Comparison of ENCODE assay signal across 14 cellular contexts in genomic region chr3:134426660-134427181, GRCh38. TPM values are rescaled to one million over a fixed set of nuclear protein-coding genes. Genes with fewer than 3 reads are reported as not detected.
A peak's percentile ranks its signal among the peaks of the same experiment; 100 is the strongest.
DNase-seq lines count a peak whose midpoint lies in the region; ATAC-seq and TF ChIP-seq lines count a peak whose summit lies in the region.
"Had no signal": no experiment of that assay in that cellular context is flagged by ENCODE, and none has a peak within 500 bp of the region (broad histone marks: within the 10 kb centered on the region; RNA-seq: fewer than 3 reads in every experiment).

No MANE protein-coding gene starts in this region.

- DNase-seq in GM23248: peak; percentile 96
- DNase-seq in foreskin fibroblast: peak; percentile 41 to 55
- no peak for DNase-seq in smooth muscle cell (lab: John Stamatoyannopoulos, UW; ENCODE audit: unreplicated experiment)
- no peak for DNase-seq in NCI-H345 (lab: John Stamatoyannopoulos, UW)
- DNase-seq in 8988T: no peak
- DNase-seq: activated CD4-positive, alpha-beta memory T cell treated with anti-CD3 and anti-CD28 coated beads for 36 hours; activated naive CD4-positive, alpha-beta T cell treated with Interleukin-2 at 50 U/mL for 16 hours; DMS79; NCI-H2081; posterior cingulate gyrus had no signal

- WGBS in GM23248 (ENCODE audit: low coverage in 1 of 2, low lambda C conversion rate in 2 of 2, missing lambda C conversion rate in 2 of 2), 2 experiments: 28 to 31% methylated on average over 9 of the region's 9 CpGs
- 34% methylated on average over 9 of the region's 9 CpGs for WGBS in smooth muscle cell (ENCODE audit: low lambda C conversion rate)

- peaks cover 35% of the 10 kb centered on the region for H3K4me1 ChIP-seq in GM23248 (ENCODE audit: insufficient read depth)
- H3K4me1 ChIP-seq in smooth muscle cell (ENCODE audit: low read depth): no peaks in the 10 kb centered on the region
- H3K4me1 ChIP-seq: suprapubic skin had no signal

- H3K4me2 ChIP-seq in GM23248 (ENCODE audit: unreplicated experiment) (peak overlapping the region; percentile 69), smooth muscle cell (peak overlapping the region; percentile 67)
- H3K4me2 ChIP-seq: KMS-11 had no signal

- in situ Hi-C loops in GM23248 (cut with MboI): no loop called here

- H3K36me3 ChIP-seq in GM23248 (ENCODE audit: low read depth) (no peaks in the 10 kb centered on the region), smooth muscle cell (ENCODE audit: low read depth) (no peaks in the 10 kb centered on the region)
- H3K36me3 ChIP-seq: suprapubic skin had no signal

- no peaks in the 10 kb centered on the region for H3K9me2 ChIP-seq in GM23248 (ENCODE audit: insufficient read depth)

- no peaks in the 10 kb centered on the region for H3K79me2 ChIP-seq in GM23248 (ENCODE audit: insufficient read depth)
- no peaks in the 10 kb centered on the region for H3K79me2 ChIP-seq in smooth muscle cell (ENCODE audit: low read depth)

- H3K9ac ChIP-seq in GM23248 (peak overlapping the region; percentile 91), smooth muscle cell (ENCODE audit: low read depth) (peak overlapping the region; percentile 96)
- H3K9ac ChIP-seq: KMS-11 had no signal

- no peak overlapping the region for H2AFZ ChIP-seq in GM23248
- H2AFZ ChIP-seq in smooth muscle cell (ENCODE audit: low read depth): no peak overlapping the region

- TF ChIP-seq CTCF in foreskin fibroblast (IDR thresholded peaks at IDR 0.05; ENCODE audit: low read depth, low read length): no peak
- no peak for TF ChIP-seq CTCF in smooth muscle cell (IDR thresholded peaks at IDR 0.05; ENCODE audit: borderline replicate concordance, insufficient read depth, poor library complexity, severe bottlenecking)

- H4K20me1 ChIP-seq in GM23248 (ENCODE audit: insufficient read depth) (no peaks in the 10 kb centered on the region), smooth muscle cell (ENCODE audit: low read depth) (no peaks in the 10 kb centered on the region)

- H3K27ac ChIP-seq in GM23248 (peak overlapping the region; percentile 100), smooth muscle cell (ENCODE audit: low read depth) (peak overlapping the region; percentile 99)
- H3K27ac ChIP-seq: KMS-11, suprapubic skin had no signal

- H3K9me3 ChIP-seq in GM23248 (ENCODE audit: low read depth) (no peaks in the 10 kb centered on the region), smooth muscle cell (replicated peaks; ENCODE audit: low read depth) (no peaks in the 10 kb centered on the region)
- H3K9me3 ChIP-seq: suprapubic skin had no signal

- peak overlapping the region; percentile 14; the same call in 1 of the 2 replicates for H3K4me3 ChIP-seq in GM23248
- H3K4me3 ChIP-seq in foreskin fibroblast (ENCODE audit: low read depth in 1 of 2, low read length in 2 of 2): no peak overlapping the region
- no peak overlapping the region for H3K4me3 ChIP-seq in smooth muscle cell
- H3K4me3 ChIP-seq: suprapubic skin had no signal

- H3F3A ChIP-seq in GM23248 (ENCODE audit: insufficient read depth) (peaks cover 38% of the 10 kb centered on the region), smooth muscle cell (ENCODE audit: low read depth) (no peaks in the 10 kb centered on the region)

- H3K27me3 ChIP-seq in GM23248 (replicated peaks; ENCODE audit: insufficient read depth) (no peaks in the 10 kb centered on the region), smooth muscle cell (ENCODE audit: low read depth) (no peaks in the 10 kb centered on the region)
- H3K27me3 ChIP-seq: suprapubic skin had no signal

- ATAC-seq in SK-N-SH treated with all-trans-retinoic acid at 6 μM for 48 hours (peak; percentile 32), GM21737 (IDR thresholded peaks at IDR 0.05; ENCODE audit: unreplicated experiment) (no peak)

TF ChIP-seq in SK-N-SH treated with all-trans-retinoic acid at 6 μM for 48 hours, 23 proteins besides CTCF, POLR2A, EP300 and RAD21 (continues in another document):
- TF ChIP-seq SNAI2 (CRISPR knock-in tag; IDR thresholded peaks at IDR 0.05) (no peak), TOX (CRISPR knock-in tag; IDR thresholded peaks at IDR 0.05; ENCODE audit: borderline replicate concordance) (no peak), BACH2 (CRISPR knock-in tag; IDR thresholded peaks at IDR 0.05; ENCODE audit: borderline replicate concordance) (no peak), ZFP3 (CRISPR knock-in tag; IDR thresholded peaks at IDR 0.05) (no peak), RARB (CRISPR knock-in tag; IDR thresholded peaks at IDR 0.05) (no peak), PPARA (CRISPR knock-in tag; IDR thresholded peaks at IDR 0.05; ENCODE audit: borderline replicate concordance) (no peak), PATZ1 (CRISPR knock-in tag; IDR thresholded peaks at IDR 0.05; ENCODE audit: borderline replicate concordance) (no peak), ZNF70 (CRISPR knock-in tag; IDR thresholded peaks at IDR 0.05) (no peak), CSDC2 (CRISPR knock-in tag; IDR thresholded peaks at IDR 0.05) (no peak), ZNF565 (CRISPR knock-in tag; conservative IDR thresholded peaks at IDR 0.05; ENCODE audit: low read depth) (no peak), GLIS3 (CRISPR knock-in tag; IDR thresholded peaks at IDR 0.05) (no peak), OSR1 (CRISPR knock-in tag; IDR thresholded peaks at IDR 0.05) (no peak), ZFP30 (CRISPR knock-in tag; IDR thresholded peaks at IDR 0.05) (no peak), ZNF8 (CRISPR knock-in tag; IDR thresholded peaks at IDR 0.05) (no peak), ESRRG (CRISPR knock-in tag; IDR thresholded peaks at IDR 0.05) (no peak)
- TF ChIP-seq, protein P1, sequence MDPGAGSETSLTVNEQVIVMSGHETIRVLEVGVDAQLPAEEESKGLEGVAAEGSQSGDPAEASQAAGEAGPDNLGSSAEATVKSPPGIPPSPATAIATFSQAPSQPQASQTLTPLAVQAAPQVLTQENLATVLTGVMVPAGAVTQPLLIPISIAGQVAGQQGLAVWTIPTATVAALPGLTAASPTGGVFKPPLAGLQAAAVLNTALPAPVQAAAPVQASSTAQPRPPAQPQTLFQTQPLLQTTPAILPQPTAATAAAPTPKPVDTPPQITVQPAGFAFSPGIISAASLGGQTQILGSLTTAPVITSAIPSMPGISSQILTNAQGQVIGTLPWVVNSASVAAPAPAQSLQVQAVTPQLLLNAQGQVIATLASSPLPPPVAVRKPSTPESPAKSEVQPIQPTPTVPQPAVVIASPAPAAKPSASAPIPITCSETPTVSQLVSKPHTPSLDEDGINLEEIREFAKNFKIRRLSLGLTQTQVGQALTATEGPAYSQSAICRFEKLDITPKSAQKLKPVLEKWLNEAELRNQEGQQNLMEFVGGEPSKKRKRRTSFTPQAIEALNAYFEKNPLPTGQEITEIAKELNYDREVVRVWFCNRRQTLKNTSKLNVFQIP (CRISPR knock-in tag; IDR thresholded peaks at IDR 0.05; ENCODE audit: borderline replicate concordance, low read depth): no peak
- TF ChIP-seq, protein P2, sequence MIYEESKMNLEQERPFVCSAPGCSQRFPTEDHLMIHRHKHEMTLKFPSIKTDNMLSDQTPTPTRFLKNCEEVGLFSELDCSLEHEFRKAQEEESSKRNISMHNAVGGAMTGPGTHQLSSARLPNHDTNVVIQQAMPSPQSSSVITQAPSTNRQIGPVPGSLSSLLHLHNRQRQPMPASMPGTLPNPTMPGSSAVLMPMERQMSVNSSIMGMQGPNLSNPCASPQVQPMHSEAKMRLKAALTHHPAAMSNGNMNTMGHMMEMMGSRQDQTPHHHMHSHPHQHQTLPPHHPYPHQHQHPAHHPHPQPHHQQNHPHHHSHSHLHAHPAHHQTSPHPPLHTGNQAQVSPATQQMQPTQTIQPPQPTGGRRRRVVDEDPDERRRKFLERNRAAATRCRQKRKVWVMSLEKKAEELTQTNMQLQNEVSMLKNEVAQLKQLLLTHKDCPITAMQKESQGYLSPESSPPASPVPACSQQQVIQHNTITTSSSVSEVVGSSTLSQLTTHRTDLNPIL (CRISPR knock-in tag; IDR thresholded peaks at IDR 0.05; ENCODE audit: low read depth): no peak

RNA-seq across cellular contexts. Expression of gene AMOTL2, which starts 52.5 kb away (rescaled TPM):
- total RNA-seq in GM23248 (2014; rRNA removed; shearing (Covaris generic)): 336 and 347 TPM in 2 replicates
- polyA plus RNA-seq in GM23248 (2016; fragmentation: Nextera tagmentation; extraction: Ambion mirVana) (156 TPM in 2 replicates), smooth muscle cell (92.1 and 109 TPM in 2 replicates)
- 103 and 114 TPM in 2 replicates for total RNA-seq in smooth muscle cell

RNA-seq across cellular contexts. Expression of gene ANAPC13, which starts 59.1 kb away (rescaled TPM):
- total RNA-seq in GM23248 (2014; rRNA removed; shearing (Covaris generic)): 93.5 and 108 TPM in 2 replicates
- polyA plus RNA-seq in GM23248 (2016; fragmentation: Nextera tagmentation; extraction: Ambion mirVana): 197 and 201 TPM in 2 replicates
- total RNA-seq in smooth muscle cell: 115 and 119 TPM in 2 replicates
- polyA plus RNA-seq in smooth muscle cell: 93.8 and 114 TPM in 2 replicates

RNA-seq across cellular contexts. Expression of gene CEP63, which starts 59.1 kb away (rescaled TPM):
- 12.6 and 21.0 TPM in 2 replicates for total RNA-seq in GM23248 (2014; rRNA removed; shearing (Covaris generic))
- polyA plus RNA-seq in GM23248 (2016; fragmentation: Nextera tagmentation; extraction: Ambion mirVana): 28.8 and 29.7 TPM in 2 replicates
- 16.9 and 20.2 TPM in 2 replicates for total RNA-seq in smooth muscle cell
- polyA plus RNA-seq in smooth muscle cell: 21.4 and 24.5 TPM in 2 replicates

Comparison
In these comparisons a context has a peak if more than half of its experiments do, and no peak if none do; other contexts are left out.
1. DNase-seq: peak in GM23248 (single experiment) and foreskin fibroblast (2 of 2); none in smooth muscle cell (single experiment), NCI-H345 (single experiment) and 8988T (single experiment).